2 cellular contexts compared by ENCODE assay signal in genomic region chr17:20991276-20992037, GRCh38.
TF ChIP-seq lines count a peak whose summit lies in the region.

No MANE protein-coding gene starts in this region.

TF ChIP-seq in SK-N-SH, 30 proteins besides CTCF, POLR2A, EP300 and RAD21 (continued from another document):
- TF ChIP-seq, protein P1, sequence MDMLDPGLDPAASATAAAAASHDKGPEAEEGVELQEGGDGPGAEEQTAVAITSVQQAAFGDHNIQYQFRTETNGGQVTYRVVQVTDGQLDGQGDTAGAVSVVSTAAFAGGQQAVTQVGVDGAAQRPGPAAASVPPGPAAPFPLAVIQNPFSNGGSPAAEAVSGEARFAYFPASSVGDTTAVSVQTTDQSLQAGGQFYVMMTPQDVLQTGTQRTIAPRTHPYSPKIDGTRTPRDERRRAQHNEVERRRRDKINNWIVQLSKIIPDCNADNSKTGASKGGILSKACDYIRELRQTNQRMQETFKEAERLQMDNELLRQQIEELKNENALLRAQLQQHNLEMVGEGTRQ (IDR thresholded peaks at IDR 0.05; ENCODE audit: borderline replicate concordance, low read depth, low read length), result no peak

TF ChIP-seq in SK-N-SH treated with all-trans-retinoic acid at 6 μM for 48 hours, 23 proteins besides CTCF, POLR2A, EP300 and RAD21 (continued from another document):
- TF ChIP-seq OSR1 (CRISPR knock-in tag; IDR thresholded peaks at IDR 0.05) (no peak), ZFP30 (CRISPR knock-in tag; IDR thresholded peaks at IDR 0.05) (no peak), PATZ1 (CRISPR knock-in tag; IDR thresholded peaks at IDR 0.05; ENCODE audit: borderline replicate concordance) (no peak), TSHZ2 (CRISPR knock-in tag; IDR thresholded peaks at IDR 0.05) (no peak), ARNTL (CRISPR knock-in tag; IDR thresholded peaks at IDR 0.05; ENCODE audit: borderline replicate concordance, low read depth) (no peak), ZC3H10 (CRISPR knock-in tag; IDR thresholded peaks at IDR 0.05) (no peak), ZFP3 (CRISPR knock-in tag; IDR thresholded peaks at IDR 0.05) (no peak), ZNF70 (CRISPR knock-in tag; IDR thresholded peaks at IDR 0.05) (no peak), TOX (CRISPR knock-in tag; IDR thresholded peaks at IDR 0.05; ENCODE audit: borderline replicate concordance) (no peak)
